1 cellular context compared by ENCODE assay signal in the genomic region with DNA sequence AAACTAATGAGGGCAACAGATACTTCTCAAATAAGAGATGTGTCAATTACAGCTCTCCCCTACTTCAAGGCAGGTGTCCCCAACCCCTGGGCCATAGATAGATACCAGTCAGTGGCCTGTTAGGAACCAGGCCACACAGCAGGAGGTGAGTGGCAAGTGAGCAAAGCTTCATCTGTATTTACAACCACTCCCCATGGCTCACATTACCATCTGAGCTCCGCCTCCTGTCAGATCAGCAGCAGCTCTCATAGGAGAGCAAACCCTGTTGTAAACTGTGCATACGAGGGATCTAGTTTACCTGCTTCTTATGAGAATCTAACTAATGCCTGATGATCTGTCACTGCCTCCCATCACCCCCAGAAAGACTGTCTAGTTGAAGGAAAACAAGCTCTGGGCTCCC.
TF ChIP-seq lines count a peak whose summit lies in the region.

No MANE protein-coding gene starts in this region.

TF ChIP-seq in IMR-90, 13 proteins besides CTCF, POLR2A, EP300 and RAD21:
- TF ChIP-seq ELK1 (IDR thresholded peaks at IDR 0.05; ENCODE audit: borderline replicate concordance, low read depth, low read length) (no peak), FOS (IDR thresholded peaks at IDR 0.05; ENCODE audit: low read depth, low read length) (no peak), CHD1 (IDR thresholded peaks at IDR 0.05; ENCODE audit: low read depth, low read length) (no peak), MAFK (IDR thresholded peaks at IDR 0.05; ENCODE audit: low read depth, low read length) (no peak), SMC3 (IDR thresholded peaks at IDR 0.05; ENCODE audit: low read depth, low read length) (no peak), RCOR1 (IDR thresholded peaks at IDR 0.05; ENCODE audit: insufficient replicate concordance, low read length) (no peak), NFE2L2 (IDR thresholded peaks at IDR 0.05; ENCODE audit: low read depth, low read length) (no peak), BHLHE40 (IDR thresholded peaks at IDR 0.05; ENCODE audit: low read depth, low read length) (no peak), CEBPB (IDR thresholded peaks at IDR 0.05; ENCODE audit: low read depth, low read length) (no peak), USF2 (IDR thresholded peaks at IDR 0.05; ENCODE audit: low read depth, low read length) (no peak), MAZ (IDR thresholded peaks at IDR 0.05; ENCODE audit: borderline replicate concordance, low read depth, low read length) (no peak), MXI1 (IDR thresholded peaks at IDR 0.05; ENCODE audit: borderline replicate concordance, low read depth, low read length) (no peak), RFX5 (IDR thresholded peaks at IDR 0.05; ENCODE audit: low read depth, low read length) (no peak)
TF ChIP-seq in IMR-90: peak in this region for 0.
